In the genomic region with DNA sequence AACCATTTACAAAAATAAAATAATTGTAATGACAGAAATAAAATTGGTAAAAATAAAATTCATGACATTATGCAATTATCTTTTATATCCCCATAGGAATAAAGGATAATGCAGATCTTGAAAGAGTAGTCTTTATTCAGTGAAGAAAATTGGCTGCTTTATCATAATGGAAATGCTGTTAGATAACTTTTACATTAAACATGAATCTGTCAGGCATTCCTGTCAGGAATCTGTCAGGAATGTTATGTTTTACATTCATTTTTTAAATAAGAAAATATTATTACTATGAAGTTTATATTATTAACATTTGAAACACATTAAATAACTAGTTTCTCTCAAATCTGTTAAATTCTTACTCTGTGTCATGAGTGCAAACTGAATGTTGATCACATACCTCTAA, we compare ENCODE assay signal across 10 cellular contexts.
"Had no signal": no experiment of that assay in that cellular context is flagged by ENCODE, and none has a peak within 500 bp of the region (broad histone marks: within the 10 kb centered on the region; RNA-seq: fewer than 3 reads in every experiment).

No MANE protein-coding gene starts in this region.

- H3K36me3 ChIP-seq: HAP-1 had no signal

- FAIRE-seq: H1, H54 had no signal

- H3K9me3 Mint-ChIP-seq: GM23338, H9 had no signal

- H3K4me1 Mint-ChIP-seq: GM23338, H9 had no signal

- H3K4me2 ChIP-seq: GM23338 had no signal

- H3K4me3 Mint-ChIP-seq: GM23338, H9, HFFc6 had no signal

- H2AFZ ChIP-seq: GM23248, GM23338 had no signal

- H3K4me1 ChIP-seq: HAP-1 had no signal

- DNase-seq: GM23248, GOT3, H7, H9, HCEC 1CT, HFFc6 had no signal

- ATAC-seq: GM23338 had no signal

- H3K27ac ChIP-seq: GM23248 had no signal

- H3K4me3 ChIP-seq: GM23248, GM23338, HAP-1 had no signal

- H3K9me3 ChIP-seq: HAP-1 had no signal

- H3K9ac ChIP-seq: GM23248 had no signal

- H3K27ac Mint-ChIP-seq: GM23338, H9, HFFc6 had no signal
